ENCODE assay signal across 1 cellular context in the genomic region with DNA sequence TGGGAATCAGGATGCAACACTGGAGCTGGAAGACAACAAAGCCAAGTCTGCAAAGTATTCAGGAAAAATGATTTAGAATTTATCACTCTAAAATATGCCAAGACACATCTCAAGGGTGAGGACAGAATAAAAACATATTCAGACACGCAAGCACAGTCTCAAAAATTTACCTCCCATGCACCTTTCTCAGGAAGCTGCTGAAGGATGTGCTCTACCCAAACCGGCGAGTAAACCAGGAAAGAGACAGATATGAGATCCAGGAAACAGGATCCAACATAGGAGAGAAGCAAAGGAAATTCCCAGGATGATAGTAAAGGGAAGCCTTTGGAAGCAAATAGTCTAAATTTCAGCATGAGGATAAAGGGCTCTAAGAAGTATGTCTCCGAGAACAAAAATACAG.
TF ChIP-seq lines count a peak whose summit lies in the region.

No MANE protein-coding gene starts in this region.

TF ChIP-seq in HepG2, 621 proteins besides CTCF, POLR2A, EP300 and RAD21:
- TF ChIP-seq CREM (IDR thresholded peaks at IDR 0.05) (no peak), CREM (CRISPR knock-in tag; IDR thresholded peaks at IDR 0.05) (no peak), MBD4 (IDR thresholded peaks at IDR 0.05; ENCODE audit: borderline replicate concordance, low read length) (peak; percentile 64; the same call in 1 of the 2 replicates), ARID2 (CRISPR knock-in tag; IDR thresholded peaks at IDR 0.05; ENCODE audit: borderline replicate concordance) (no peak), ZNF256 (CRISPR knock-in tag; conservative IDR thresholded peaks at IDR 0.05) (no peak), POLR2AphosphoS5 (IDR thresholded peaks at IDR 0.05; ENCODE audit: low read depth, low read length) (peak; percentile 36; the same call in 1 of the 2 replicates), RBM22 (optimal IDR thresholded peaks at IDR 0.05; ENCODE audit: low read length) (peak; percentile 58)
